Comparison of ENCODE assay signal across 2 cellular contexts in the genomic region with DNA sequence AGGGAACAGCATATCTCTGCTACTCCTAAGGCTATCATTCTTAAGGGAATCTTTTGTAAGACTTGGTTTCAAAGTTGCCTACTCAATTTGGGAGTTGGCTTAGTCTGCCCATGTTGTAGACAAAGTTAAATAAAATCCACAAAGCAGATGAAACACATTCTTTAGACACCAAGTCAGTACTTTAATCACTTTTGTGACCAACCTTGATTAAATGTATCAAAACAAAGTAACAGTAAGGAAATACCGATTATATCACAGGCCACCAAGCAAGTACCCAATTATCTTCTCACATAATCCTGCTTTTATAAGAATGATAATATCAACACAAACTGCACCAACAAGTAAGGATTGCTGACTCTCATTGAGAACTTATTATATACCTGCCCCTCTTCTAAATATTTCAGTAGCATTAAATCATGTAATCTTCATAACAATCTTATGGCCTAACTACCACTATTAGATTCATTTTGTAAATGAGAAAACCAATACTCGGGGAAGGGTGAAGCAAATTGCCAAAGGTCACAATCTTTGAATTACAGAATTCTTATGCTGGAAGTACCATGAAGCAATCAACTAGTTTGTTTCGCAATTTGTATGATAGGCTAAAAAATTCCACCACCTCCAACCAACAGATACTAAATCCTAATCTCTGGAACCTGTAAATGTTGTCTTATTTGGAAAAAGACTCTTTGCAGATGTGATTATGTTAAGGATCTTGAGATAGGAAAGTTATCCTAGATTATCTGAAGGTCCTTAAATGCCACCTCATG.
A peak's percentile ranks its signal among the peaks of the same experiment; 100 is the strongest.
TF ChIP-seq lines count a peak whose summit lies in the region.

No MANE protein-coding gene starts in this region.

TF ChIP-seq in A549, 52 proteins besides CTCF, POLR2A, EP300 and RAD21:
- TF ChIP-seq BCL3 (IDR thresholded peaks at IDR 0.05), result no peak
- no peak for TF ChIP-seq ESRRA (IDR thresholded peaks at IDR 0.05; ENCODE audit: borderline replicate concordance, low read length)
- no peak for TF ChIP-seq GATA3 (IDR thresholded peaks at IDR 0.05; ENCODE audit: borderline replicate concordance)
- TF ChIP-seq CEBPB (IDR thresholded peaks at IDR 0.05), result peak; percentile 44 to 62; a peak in 2 of 4 replicates
TF ChIP-seq in A549: peak in this region for 1.

TF ChIP-seq in IMR-90, 13 proteins besides CTCF, POLR2A, EP300 and RAD21:
- TF ChIP-seq MAZ (IDR thresholded peaks at IDR 0.05; ENCODE audit: borderline replicate concordance, low read depth, low read length), result no peak
- no peak for TF ChIP-seq ELK1 (IDR thresholded peaks at IDR 0.05; ENCODE audit: borderline replicate concordance, low read depth, low read length)
- no peak for TF ChIP-seq MXI1 (IDR thresholded peaks at IDR 0.05; ENCODE audit: borderline replicate concordance, low read depth, low read length)
- TF ChIP-seq CHD1 (IDR thresholded peaks at IDR 0.05; ENCODE audit: low read depth, low read length), result no peak
- TF ChIP-seq CEBPB (IDR thresholded peaks at IDR 0.05; ENCODE audit: low read depth, low read length), result peak; percentile 81
- no peak for TF ChIP-seq MAFK (IDR thresholded peaks at IDR 0.05; ENCODE audit: low read depth, low read length)
TF ChIP-seq in IMR-90: peak in this region for 1.
